Comparison of ENCODE assay signal across 15 cellular contexts in genomic region chr1:6471086-6471841, GRCh38. TPM values are rescaled to one million over a fixed set of nuclear protein-coding genes. Genes with fewer than 3 reads are reported as not detected.
DNase-seq lines count a peak whose midpoint lies in the region; ATAC-seq, FAIRE-seq and TF ChIP-seq lines count a peak whose summit lies in the region.
"Had no signal": no experiment of that assay in that cellular context is flagged by ENCODE, and none has a peak within 500 bp of the region (broad histone marks: within the 10 kb centered on the region; RNA-seq: fewer than 3 reads in every experiment).

No MANE protein-coding gene starts in this region.

- no peak for TF ChIP-seq CTCF in foreskin fibroblast (IDR thresholded peaks at IDR 0.05; ENCODE audit: low read depth, low read length)

- ATAC-seq in esophagus mucosa (peak; percentile 70), GM19328 (IDR thresholded peaks at IDR 0.05; ENCODE audit: unreplicated experiment) (no peak)
- ATAC-seq: gastroesophageal sphincter, left cardiac atrium had no signal

- peak overlapping the region; percentile 95 to 99 for H3K27ac ChIP-seq in small intestine (ENCODE audit: low read depth in 1 of 2, low read length in 1 of 2)
- H3K27ac ChIP-seq: gastroesophageal sphincter had no signal

- H3K4me1 ChIP-seq in small intestine (ENCODE audit: control insufficient read depth in 2 of 2, insufficient read depth in 1 of 2, low read depth in 1 of 2, low read length in 1 of 2), result peaks cover 3 to 5% of the 10 kb centered on the region in 2 donors
- H3K4me1 ChIP-seq: gastroesophageal sphincter had no signal

- H3K9me3 ChIP-seq in small intestine (ENCODE audit: control insufficient read depth, low read depth), result no peaks in the 10 kb centered on the region
- H3K9me3 ChIP-seq: gastroesophageal sphincter had no signal

- no peaks in the 10 kb centered on the region for H3K36me3 ChIP-seq in small intestine (ENCODE audit: control insufficient read depth in 2 of 2, insufficient read depth in 2 of 2, low read length in 2 of 2)

- H3K27me3 ChIP-seq in small intestine (ENCODE audit: control insufficient read depth in 2 of 2, insufficient read depth in 2 of 2, low read length in 2 of 2), result no peaks in the 10 kb centered on the region
- H3K27me3 ChIP-seq: dorsolateral prefrontal cortex had no signal

- H3K4me3 ChIP-seq in small intestine (ENCODE audit: low read depth in 1 of 2, low read length in 2 of 2), result peak overlapping the region in 1 of 2 donors; percentile 50
- H3K4me3 ChIP-seq in foreskin fibroblast (ENCODE audit: low read depth in 1 of 2, low read length in 2 of 2), result no peak overlapping the region
- H3K4me3 ChIP-seq: dorsolateral prefrontal cortex, gastroesophageal sphincter had no signal

- DNase-seq in NCI-H1048 (lab: John Stamatoyannopoulos, UW), result peak; percentile 38
- DNase-seq in small intestine, result peak; percentile 88
- DNase-seq in SW 1271 (lab: John Stamatoyannopoulos, UW), result no peak
- DNase-seq in foreskin fibroblast, result no peak
- DNase-seq: activated CD4-positive, alpha-beta T cell treated with anti-CD3 and anti-CD28 coated beads for 4 hours; left cardiac atrium; NCI-H1105 treated with DMSO at 0.1 percent for 48 hours; NCI-H510A treated with DMSO at 0.1 percent for 48 hours had no signal

- FAIRE-seq in small intestine (lab: Jason Lieb, UNC), result no peak
- FAIRE-seq: astrocyte, H54 had no signal

- 42 to 67% (median 54%) methylated on average over 45 to 64 of the region's 64 CpGs for WGBS in small intestine, 3 donors

RNA-seq across cellular contexts. Expression of gene TNFRSF25, which starts 5.3 kb away (rescaled TPM):
- total RNA-seq in esophagus mucosa, result 13.1 TPM
- 10 to 100 TPM; 23.0 to 43.2 (median 23.3) TPM for polyA plus RNA-seq in small intestine

RNA-seq across cellular contexts. Expression of gene PLEKHG5, which starts 20.2 kb away (rescaled TPM):
- total RNA-seq in esophagus mucosa, result 24.4 TPM
- 10 to 100 TPM in 1 of 3 donors, 1 to 10 TPM in 2; 2.4 to 10.5 (median 3.8) TPM for polyA plus RNA-seq in small intestine

RNA-seq across cellular contexts. Expression of gene ESPN, which starts 46.7 kb away (rescaled TPM):
- 33.4 TPM for total RNA-seq in esophagus mucosa
- polyA plus RNA-seq in small intestine, result 100 to 1,000 TPM in 2 of 3 donors, 10 to 100 TPM in 1; 83.5 to 336 (median 235) TPM
- polyA plus RNA-seq: neural cell had no signal

RNA-seq across cellular contexts. Expression of gene HES2, which starts 51.5 kb away (rescaled TPM):
- total RNA-seq in esophagus mucosa, result 47.3 TPM
- 1 to 10 TPM in 2 of 3 donors, under 1 TPM in 1; 0.55 to 2.2 (median 1.1) TPM for polyA plus RNA-seq in small intestine
- polyA plus RNA-seq: neural cell had no signal

Comparison
In these comparisons a context has a peak if more than half of its experiments do, and no peak if none do; other contexts are left out.
1. DNase-seq: peak in NCI-H1048 (single experiment) and small intestine (single experiment); none in SW 1271 (0 of 2) and foreskin fibroblast (0 of 2).